10 cellular contexts compared by ENCODE assay signal in the genomic region with DNA sequence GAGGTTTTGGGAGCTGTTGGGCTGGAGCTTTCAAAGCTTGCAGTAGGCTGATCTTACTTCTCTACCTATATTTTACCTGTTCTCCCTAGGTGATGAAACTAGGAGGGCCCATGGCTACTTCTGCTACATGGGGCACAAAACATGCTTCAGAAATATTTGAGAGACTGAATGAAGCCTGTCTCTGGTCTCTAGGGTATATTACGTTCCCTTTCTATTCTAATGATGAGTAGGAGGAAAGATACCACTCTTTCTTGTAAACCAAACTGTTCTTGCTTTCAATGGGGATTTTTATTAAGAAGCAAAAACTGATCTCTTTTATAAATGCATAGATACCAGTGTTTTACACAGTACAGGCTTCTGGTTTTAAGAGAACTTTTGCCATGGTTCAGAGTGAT.
DNase-seq lines count a peak whose midpoint lies in the region; ATAC-seq and TF ChIP-seq lines count a peak whose summit lies in the region.
"Had no signal": no experiment of that assay in that cellular context is flagged by ENCODE, and none has a peak within 500 bp of the region (broad histone marks: within the 10 kb centered on the region; RNA-seq: fewer than 3 reads in every experiment).

No MANE protein-coding gene starts in this region.

- H3K27ac ChIP-seq in DND-41 (ENCODE audit: low read length): peak overlapping the region; percentile 63

- no peaks in the 10 kb centered on the region for H3K9me3 Mint-ChIP-seq in nephron
- H3K9me3 Mint-ChIP-seq in type B pancreatic cell: peaks cover 4% of the 10 kb centered on the region

- intact Hi-C loops in left colon (cut with DNase I, micrococcal nuclease): no loop called here

- no peak for DNase-seq in DND-41
- DNase-seq in T-helper 17 cell: no peak
- DNase-seq in NCI-H446 (lab: John Stamatoyannopoulos, UW): no peak
- no peak for DNase-seq in stimulated activated naive CD4-positive, alpha-beta T cell (lab: John Stamatoyannopoulos, UW)
- DNase-seq in type B pancreatic cell (ENCODE audit: extremely low spot score, unreplicated experiment): no peak
- no peak for DNase-seq in left colon
- DNase-seq: activated effector memory CD4-positive, alpha-beta T cell treated with Interleukin-2 at 50 U/mL for 16 hours; NCI-H1048 had no signal

- no peaks in the 10 kb centered on the region for H3K27me3 ChIP-seq in DND-41 (ENCODE audit: insufficient read depth, low read length, poor library complexity)

- H3K27me3 Mint-ChIP-seq in T-helper 17 cell (no peaks in the 10 kb centered on the region), nephron (ENCODE audit: low read depth) (no peaks in the 10 kb centered on the region), type B pancreatic cell (no peaks in the 10 kb centered on the region)

- peaks cover 55% of the 10 kb centered on the region for H3K4me1 ChIP-seq in DND-41 (ENCODE audit: insufficient read depth, low read length)

- no peak overlapping the region for H3K4me3 ChIP-seq in DND-41 (ENCODE audit: low read depth in 1 of 2, low read length in 2 of 2)

- TF ChIP-seq CTCF in DND-41 (IDR thresholded peaks at IDR 0.05; ENCODE audit: borderline replicate concordance, extremely low read depth, low read length, poor library complexity, severe bottlenecking): no peak
- TF ChIP-seq CTCF in nephron (IDR thresholded peaks at IDR 0.05; ENCODE audit: unreplicated experiment in 3 of 3): no peak
- no peak for TF ChIP-seq CTCF in type B pancreatic cell (conservative IDR thresholded peaks at IDR 0.05)

- H3K36me3 Mint-ChIP-seq in T-helper 17 cell (ENCODE audit: low read depth) (peaks cover 4% of the 10 kb centered on the region), nephron (ENCODE audit: low read depth) (peaks cover 7% of the 10 kb centered on the region), type B pancreatic cell (peaks cover 7% of the 10 kb centered on the region)

- H3K36me3 ChIP-seq in DND-41 (ENCODE audit: insufficient read depth, low read length): peaks cover 50% of the 10 kb centered on the region

- H4K20me1 ChIP-seq in DND-41 (ENCODE audit: insufficient read depth, low read length): peaks cover 94% of the 10 kb centered on the region

- ATAC-seq in DND-41 (ENCODE audit: insufficient read depth, low read depth): no peak
- ATAC-seq in GM21717 (IDR thresholded peaks at IDR 0.05; ENCODE audit: unreplicated experiment): peak; percentile 47
- ATAC-seq in T-helper 17 cell: no peak
- no peak for ATAC-seq in left colon

- H3K9me3 ChIP-seq in DND-41 (ENCODE audit: insufficient read depth, low read length, severe bottlenecking): no peaks in the 10 kb centered on the region
- no peaks in the 10 kb centered on the region for H3K9me3 ChIP-seq in T-helper 17 cell (ENCODE audit: control insufficient read depth, low read length, poor library complexity, severe bottlenecking)

- H3K4me3 Mint-ChIP-seq in T-helper 17 cell: peak overlapping the region; percentile 63
- no peak overlapping the region for H3K4me3 Mint-ChIP-seq in nephron
- no peak overlapping the region for H3K4me3 Mint-ChIP-seq in type B pancreatic cell

- H2AFZ ChIP-seq in DND-41 (ENCODE audit: low read depth, low read length): no peak overlapping the region

- no peak overlapping the region for H3K4me2 ChIP-seq in DND-41 (ENCODE audit: insufficient read depth, low read length)

- peaks cover 100% of the 10 kb centered on the region for H3K79me2 ChIP-seq in DND-41 (ENCODE audit: insufficient read depth, low read length)

- H3K4me1 Mint-ChIP-seq in T-helper 17 cell (peaks cover 37% of the 10 kb centered on the region), nephron (peaks cover 61% of the 10 kb centered on the region), type B pancreatic cell (ENCODE audit: unreplicated experiment) (peaks cover 11% of the 10 kb centered on the region)

- H3K9ac ChIP-seq in DND-41 (ENCODE audit: low read depth, low read length): no peak overlapping the region

- H3K27ac Mint-ChIP-seq in T-helper 17 cell (peak overlapping the region; percentile 76), nephron (peak overlapping the region; percentile 44 to 73 (median 51)), type B pancreatic cell (no peak overlapping the region)
